2 cellular contexts compared by ENCODE assay signal in genomic region chr18:57631697-57632096, GRCh38.
A peak's percentile ranks its signal among the peaks of the same experiment; 100 is the strongest.
TF ChIP-seq lines count a peak whose summit lies in the region.

No MANE protein-coding gene starts in this region.

TF ChIP-seq in HEK293, 187 proteins besides CTCF, POLR2A, EP300 and RAD21 (continued from another document and continues in another):
- TF ChIP-seq ZBTB11 (tag by site-specific recombination; conservative IDR thresholded peaks at IDR 0.05; ENCODE audit: low read depth) (peak; percentile 31; the same call in 1 of the 2 replicates), IKZF3 (tag by site-specific recombination; IDR thresholded peaks at IDR 0.05) (no peak), ZNF426 (tag by site-specific recombination; IDR thresholded peaks at IDR 0.05) (peak; percentile 24; the same call in 1 of the 2 replicates), ZSCAN30 (tag by site-specific recombination; IDR thresholded peaks at IDR 0.05) (no peak), WT1 (tag by site-specific recombination; IDR thresholded peaks at IDR 0.05) (no peak), ZNF704 (tag by site-specific recombination; IDR thresholded peaks at IDR 0.05) (no peak), ZNF114 (tag by site-specific recombination; IDR thresholded peaks at IDR 0.05) (no peak), HOXC10 (CRISPR knock-in tag; IDR thresholded peaks at IDR 0.05) (no peak), ZNF112 (tag by site-specific recombination; IDR thresholded peaks at IDR 0.05) (no peak), ZNF121 (tag by site-specific recombination; IDR thresholded peaks at IDR 0.05) (no peak), EGR2 (tag by site-specific recombination; IDR thresholded peaks at IDR 0.05; ENCODE audit: low read depth) (no peak), ZNF518A (tag by site-specific recombination; conservative IDR thresholded peaks at IDR 0.05; ENCODE audit: low read depth) (no peak; the same call in 1 of the 2 replicates), HIC1 (tag by site-specific recombination; IDR thresholded peaks at IDR 0.05) (no peak), ZNF626 (tag by site-specific recombination; IDR thresholded peaks at IDR 0.05) (no peak)

TF ChIP-seq in GM12878, 131 proteins besides CTCF, POLR2A, EP300 and RAD21 (continued from another document):
- TF ChIP-seq TAF1 (IDR thresholded peaks at IDR 0.05; ENCODE audit: borderline replicate concordance, low read depth, low read length) (no peak), IKZF2 (IDR thresholded peaks at IDR 0.05) (no peak), RELB (IDR thresholded peaks at IDR 0.05; ENCODE audit: low read depth) (no peak), SMC3 (IDR thresholded peaks at IDR 0.05; ENCODE audit: borderline replicate concordance, low read length) (no peak), SMARCA5 (IDR thresholded peaks at IDR 0.05) (no peak), EED (IDR thresholded peaks at IDR 0.05; ENCODE audit: low read depth) (no peak), BMI1 (IDR thresholded peaks at IDR 0.05; ENCODE audit: borderline replicate concordance) (no peak), KDM1A (IDR thresholded peaks at IDR 0.05; ENCODE audit: borderline replicate concordance) (no peak), SREBF1 (IDR thresholded peaks at IDR 0.05; ENCODE audit: low read length) (no peak), DPF2 (IDR thresholded peaks at IDR 0.05) (no peak), ZBTB33 (IDR thresholded peaks at IDR 0.05) (no peak), TCF3 (IDR thresholded peaks at IDR 0.05; ENCODE audit: borderline replicate concordance, insufficient read depth, low read depth, low read length) (no peak), PAX8 (IDR thresholded peaks at IDR 0.05) (no peak), PRDM15 (CRISPR knock-in tag; IDR thresholded peaks at IDR 0.05) (no peak)
